Comparison of ENCODE assay signal across 1 cellular context in the genomic region with DNA sequence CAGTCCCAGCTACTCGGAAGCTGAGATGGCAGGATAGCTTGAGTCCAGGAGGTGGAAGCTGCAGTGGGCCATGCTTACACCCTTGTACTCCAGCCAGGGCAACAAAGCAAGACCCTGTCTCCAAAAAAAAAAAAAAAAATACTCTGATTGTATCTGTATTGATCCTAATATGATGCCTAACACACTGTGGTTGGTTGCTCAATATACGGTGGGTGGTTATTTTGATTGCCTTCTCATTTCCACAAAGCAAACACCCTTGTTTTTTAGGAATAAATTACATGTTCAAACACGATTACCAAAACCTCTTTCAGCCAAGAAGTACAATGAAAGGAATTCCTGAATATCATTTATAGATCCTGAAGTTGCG.
TF ChIP-seq lines count a peak whose summit lies in the region.

No MANE protein-coding gene starts in this region.

TF ChIP-seq in SK-N-SH, 30 proteins besides CTCF, POLR2A, EP300 and RAD21 (continued from another document):
- no peak for TF ChIP-seq ZBTB33 (IDR thresholded peaks at IDR 0.05; ENCODE audit: borderline replicate concordance, low read depth)
- TF ChIP-seq, protein P1, sequence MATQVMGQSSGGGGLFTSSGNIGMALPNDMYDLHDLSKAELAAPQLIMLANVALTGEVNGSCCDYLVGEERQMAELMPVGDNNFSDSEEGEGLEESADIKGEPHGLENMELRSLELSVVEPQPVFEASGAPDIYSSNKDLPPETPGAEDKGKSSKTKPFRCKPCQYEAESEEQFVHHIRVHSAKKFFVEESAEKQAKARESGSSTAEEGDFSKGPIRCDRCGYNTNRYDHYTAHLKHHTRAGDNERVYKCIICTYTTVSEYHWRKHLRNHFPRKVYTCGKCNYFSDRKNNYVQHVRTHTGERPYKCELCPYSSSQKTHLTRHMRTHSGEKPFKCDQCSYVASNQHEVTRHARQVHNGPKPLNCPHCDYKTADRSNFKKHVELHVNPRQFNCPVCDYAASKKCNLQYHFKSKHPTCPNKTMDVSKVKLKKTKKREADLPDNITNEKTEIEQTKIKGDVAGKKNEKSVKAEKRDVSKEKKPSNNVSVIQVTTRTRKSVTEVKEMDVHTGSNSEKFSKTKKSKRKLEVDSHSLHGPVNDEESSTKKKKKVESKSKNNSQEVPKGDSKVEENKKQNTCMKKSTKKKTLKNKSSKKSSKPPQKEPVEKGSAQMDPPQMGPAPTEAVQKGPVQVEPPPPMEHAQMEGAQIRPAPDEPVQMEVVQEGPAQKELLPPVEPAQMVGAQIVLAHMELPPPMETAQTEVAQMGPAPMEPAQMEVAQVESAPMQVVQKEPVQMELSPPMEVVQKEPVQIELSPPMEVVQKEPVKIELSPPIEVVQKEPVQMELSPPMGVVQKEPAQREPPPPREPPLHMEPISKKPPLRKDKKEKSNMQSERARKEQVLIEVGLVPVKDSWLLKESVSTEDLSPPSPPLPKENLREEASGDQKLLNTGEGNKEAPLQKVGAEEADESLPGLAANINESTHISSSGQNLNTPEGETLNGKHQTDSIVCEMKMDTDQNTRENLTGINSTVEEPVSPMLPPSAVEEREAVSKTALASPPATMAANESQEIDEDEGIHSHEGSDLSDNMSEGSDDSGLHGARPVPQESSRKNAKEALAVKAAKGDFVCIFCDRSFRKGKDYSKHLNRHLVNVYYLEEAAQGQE (IDR thresholded peaks at IDR 0.05; ENCODE audit: low read depth, low read length), result no peak
- TF ChIP-seq RXRA (IDR thresholded peaks at IDR 0.05; ENCODE audit: borderline replicate concordance, low read depth), result no peak
- TF ChIP-seq RFX5 (IDR thresholded peaks at IDR 0.05; ENCODE audit: low read length), result no peak
TF ChIP-seq in SK-N-SH: peak in this region for 0.
